8 cellular contexts compared by ENCODE assay signal in the genomic region with DNA sequence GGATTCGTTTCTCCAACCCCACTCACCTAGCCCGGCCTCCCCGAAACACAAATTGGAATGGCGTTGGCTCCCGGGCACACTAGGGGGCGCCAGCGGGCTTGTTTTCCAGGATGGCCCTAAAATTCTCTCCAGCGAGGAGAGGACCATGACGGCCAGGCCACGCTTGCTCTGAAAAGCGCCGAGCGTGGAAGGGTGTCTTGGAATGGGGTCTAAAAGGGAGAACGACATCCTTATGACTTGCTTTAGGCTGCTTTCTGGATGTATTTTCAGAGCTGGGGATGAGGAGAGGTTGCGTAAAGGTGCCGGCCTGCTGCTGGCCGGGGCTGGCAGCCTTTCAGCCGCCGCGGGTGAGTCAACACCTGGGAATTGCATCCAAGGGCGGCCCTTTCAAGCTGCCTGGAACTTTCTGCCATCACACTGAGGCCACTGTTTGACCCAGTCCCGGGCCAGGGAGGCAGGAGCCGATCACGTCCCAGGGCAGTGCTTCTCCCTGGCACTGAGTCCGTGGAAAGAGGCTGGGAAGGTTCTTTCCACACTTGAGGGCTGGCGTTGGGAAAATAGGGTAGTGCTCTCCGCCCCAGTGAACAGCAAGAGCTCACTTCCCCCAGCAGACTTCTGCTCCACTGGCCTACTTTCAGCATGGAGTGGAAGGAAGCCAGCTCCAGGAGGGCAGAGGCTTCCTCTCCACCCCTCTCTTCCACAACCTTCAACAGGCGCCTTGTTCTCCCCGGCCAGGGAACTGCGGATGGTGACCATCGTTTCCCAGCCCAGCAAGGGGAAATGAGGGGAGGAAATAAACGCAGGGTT.
DNase-seq lines count a peak whose midpoint lies in the region; ATAC-seq, FAIRE-seq and TF ChIP-seq lines count a peak whose summit lies in the region.

No MANE protein-coding gene starts in this region.

- H2AFZ ChIP-seq in HepG2 (ENCODE audit: low read length), result peak overlapping the region; percentile 70

- no peaks in the 10 kb centered on the region for H3K9me3 Mint-ChIP-seq in dendritic cell treated with granulocyte-macrophage colony-stimulating factor and Interleukin-4, amounts not matched to agents 40 ng/mL and 50 ng/mL, for 4 days

- FAIRE-seq in HepG2 (lab: Jason Lieb, UNC), result peak; percentile 72

- POLR2A ChIA-PET in HepG2 (lab: Yijun Ruan, JAX), result interaction anchor here (0.6 to 1.7 kb wide), 13 partner anchors 9 to 873 kb away, joined by 3 to 9 read pairs (median 4); no protein-coding TSS in a partner anchor

- no peaks in the 10 kb centered on the region for H4K20me1 ChIP-seq in HepG2 (ENCODE audit: insufficient read depth, low read length)

- TF ChIP-seq CTCF in 22Rv1 (IDR thresholded peaks at IDR 0.05) (peak; percentile 94), HepG2 (CRISPR knock-in tag; IDR thresholded peaks at IDR 0.05) (peak; percentile 96)

- H3K27me3 Mint-ChIP-seq in dendritic cell treated with granulocyte-macrophage colony-stimulating factor and Interleukin-4, amounts not matched to agents 40 ng/mL and 50 ng/mL, for 4 days, result peaks cover 32% of the 10 kb centered on the region

- peaks cover 20% of the 10 kb centered on the region for H3K4me1 Mint-ChIP-seq in dendritic cell treated with granulocyte-macrophage colony-stimulating factor and Interleukin-4, amounts not matched to agents 40 ng/mL and 50 ng/mL, for 4 days (ENCODE audit: low read depth)

- peak overlapping the region; percentile 99 for H3K9ac ChIP-seq in HepG2 (ENCODE audit: insufficient read depth, low read depth, low read length)

- CTCF ChIA-PET in HepG2 (lab: Yijun Ruan, JAX; ENCODE audit: low intra/inter-chr PET ratio, low total read pairs), result interaction anchor here (1.0 to 1.4 kb wide), 4 partner anchors 14 to 875 kb away, joined by 3 to 7 read pairs (median 4); no protein-coding TSS in a partner anchor

- intact Hi-C loops in dendritic cell treated with granulocyte-macrophage colony-stimulating factor and Interleukin-4, amounts not matched to agents 40 ng/mL and 50 ng/mL, for 4 days (cut with micrococcal nuclease), result loop anchor here (5.0 to 10.0 kb wide), 4 partner anchors 134 to 877 kb away; no protein-coding TSS in a partner anchor
- intact Hi-C loops in HepG2 (cut with micrococcal nuclease; ENCODE audit: unreplicated experiment), result loop anchor here (1.0 to 5.0 kb wide), 8 partner anchors 96 to 875 kb away; no protein-coding TSS in a partner anchor

- no peaks in the 10 kb centered on the region for H3K27me3 ChIP-seq in HepG2 (ENCODE audit: control insufficient read depth in 1 of 2, insufficient read depth in 2 of 2, low read length in 2 of 2)

- H3K27ac ChIP-seq in 22Rv1, result peak overlapping the region; percentile 86
- H3K27ac ChIP-seq in HepG2 (ENCODE audit: extremely low read length, insufficient read depth, low read length), result peak overlapping the region; percentile 100

- peak; percentile 59 for ATAC-seq in GM18519 (IDR thresholded peaks at IDR 0.05; ENCODE audit: low FRiP score, unreplicated experiment)
- peak; percentile 80 for ATAC-seq in HG03342 (IDR thresholded peaks at IDR 0.05; ENCODE audit: unreplicated experiment)
- peak; percentile 96 for ATAC-seq in HepG2

- DNase-seq in NCI-H524 (lab: John Stamatoyannopoulos, UW) (peak; percentile 92 to 93), HepG2 (ENCODE audit: low spot score) (peak; percentile 93)
- peak; percentile 79 to 83 for DNase-seq in activated CD4-positive, alpha-beta T cell treated with anti-CD3 and anti-CD28 coated beads, Interleukin-2, amount 50 U/mL, for 24 hours (ENCODE audit: low read depth in 1 of 2, low spot score in 1 of 2)
- peak; percentile 88 for DNase-seq in stimulated activated CD4-positive, alpha-beta T cell treated with anti-CD3 and anti-CD28 coated beads, Interleukin-2, amount 100 ng/mL, for 48 hours

- peak overlapping the region; percentile 100 for H3K4me2 ChIP-seq in HepG2 (ENCODE audit: low read depth, low read length)

- 1% methylated on average over 13 of the region's 32 CpGs for WGBS in HepG2 (ENCODE audit: low lambda C conversion rate)

- peak overlapping the region; percentile 76 for H3K27ac Mint-ChIP-seq in dendritic cell treated with granulocyte-macrophage colony-stimulating factor and Interleukin-4, amounts not matched to agents 40 ng/mL and 50 ng/mL, for 4 days

- BruUV-seq in HepG2 (replicated peaks; lab: Mats Ljungman, UMichigan), result TSS peak; percentile 90

- in situ Hi-C loops in HepG2 (cut with HindIII; ENCODE audit: extremely low pct_ligation_motif_present, low pct_unique_long_range_greater_than_20kb), result loop anchor here (5.0 to 25.0 kb wide), 3 partner anchors 377 to 872 kb away; a partner anchor contains a TSS

- no peaks in the 10 kb centered on the region for H3K36me3 ChIP-seq in HepG2 (replicated peaks in 1 of 2; ENCODE audit: control insufficient read depth in 1 of 2, insufficient read depth in 2 of 2, low read length in 2 of 2)

- TF ChIP-seq EP300 in HepG2 (IDR thresholded peaks at IDR 0.05; ENCODE audit: low read depth in 2 of 2, low read length in 2 of 2), result peak; percentile 86 to 87; a peak in 3 of 4 replicates
- TF ChIP-seq EP300 in HepG2 (CRISPR knock-in tag; IDR thresholded peaks at IDR 0.05; ENCODE audit: borderline replicate concordance), result peak; percentile 94

- no peaks in the 10 kb centered on the region for H3K36me3 Mint-ChIP-seq in dendritic cell treated with granulocyte-macrophage colony-stimulating factor and Interleukin-4, amounts not matched to agents 40 ng/mL and 50 ng/mL, for 4 days (ENCODE audit: low read depth)

- TF ChIP-seq POLR2A in HepG2 (IDR thresholded peaks at IDR 0.05; ENCODE audit: insufficient read depth in 1 of 2, low read depth in 2 of 2, low read length in 2 of 2), result peak; percentile 58 to 94

- peak; percentile 89 for TF ChIP-seq RAD21 in HepG2 (CRISPR knock-in tag; IDR thresholded peaks at IDR 0.05)

- H3K4me3 Mint-ChIP-seq in dendritic cell treated with granulocyte-macrophage colony-stimulating factor and Interleukin-4, amounts not matched to agents 40 ng/mL and 50 ng/mL, for 4 days, result peak overlapping the region; percentile 78

- H3K9me3 ChIP-seq in HepG2 (ENCODE audit: low read length), result peaks cover 12% of the 10 kb centered on the region

- peak overlapping the region; percentile 51 to 76 (median 54) for H3K4me3 ChIP-seq in HepG2 (replicated peaks in 1 of 3; ENCODE audit: insufficient read depth in 1 of 3, low read depth in 2 of 3, low read length in 3 of 3)

- H3K79me2 ChIP-seq in HepG2 (ENCODE audit: insufficient read depth, low read length), result no peaks in the 10 kb centered on the region

- H3K4me1 ChIP-seq in HepG2 (ENCODE audit: insufficient read depth, low read length), result peaks cover 28% of the 10 kb centered on the region

TF ChIP-seq in HepG2, 621 proteins besides CTCF, POLR2A, EP300 and RAD21 (continues in another document):
- TF ChIP-seq, protein P1, sequence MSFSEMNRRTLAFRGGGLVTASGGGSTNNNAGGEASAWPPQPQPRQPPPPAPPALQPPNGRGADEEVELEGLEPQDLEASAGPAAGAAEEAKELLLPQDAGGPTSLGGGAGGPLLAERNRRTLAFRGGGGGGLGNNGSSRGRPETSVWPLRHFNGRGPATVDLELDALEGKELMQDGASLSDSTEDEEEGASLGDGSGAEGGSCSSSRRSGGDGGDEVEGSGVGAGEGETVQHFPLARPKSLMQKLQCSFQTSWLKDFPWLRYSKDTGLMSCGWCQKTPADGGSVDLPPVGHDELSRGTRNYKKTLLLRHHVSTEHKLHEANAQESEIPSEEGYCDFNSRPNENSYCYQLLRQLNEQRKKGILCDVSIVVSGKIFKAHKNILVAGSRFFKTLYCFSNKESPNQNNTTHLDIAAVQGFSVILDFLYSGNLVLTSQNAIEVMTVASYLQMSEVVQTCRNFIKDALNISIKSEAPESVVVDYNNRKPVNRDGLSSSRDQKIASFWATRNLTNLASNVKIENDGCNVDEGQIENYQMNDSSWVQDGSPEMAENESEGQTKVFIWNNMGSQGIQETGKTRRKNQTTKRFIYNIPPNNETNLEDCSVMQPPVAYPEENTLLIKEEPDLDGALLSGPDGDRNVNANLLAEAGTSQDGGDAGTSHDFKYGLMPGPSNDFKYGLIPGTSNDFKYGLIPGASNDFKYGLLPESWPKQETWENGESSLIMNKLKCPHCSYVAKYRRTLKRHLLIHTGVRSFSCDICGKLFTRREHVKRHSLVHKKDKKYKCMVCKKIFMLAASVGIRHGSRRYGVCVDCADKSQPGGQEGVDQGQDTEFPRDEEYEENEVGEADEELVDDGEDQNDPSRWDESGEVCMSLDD (CRISPR knock-in tag; IDR thresholded peaks at IDR 0.05; ENCODE audit: borderline replicate concordance), result no peak
- TF ChIP-seq ZNF562 (CRISPR knock-in tag; IDR thresholded peaks at IDR 0.05; ENCODE audit: borderline replicate concordance) (no peak), ZNF572 (CRISPR knock-in tag; IDR thresholded peaks at IDR 0.05) (0 out of 2 replicates have a peak, but pooled peaks have one; percentile 28), HOXA3 (CRISPR knock-in tag; IDR thresholded peaks at IDR 0.05) (peak; percentile 61; the same call in 1 of the 2 replicates), ZNF629 (CRISPR knock-in tag; conservative IDR thresholded peaks at IDR 0.05) (no peak), KMT2B (CRISPR knock-in tag; IDR thresholded peaks at IDR 0.05) (peak; percentile 29), ZNF292 (CRISPR knock-in tag; IDR thresholded peaks at IDR 0.05; ENCODE audit: borderline replicate concordance, low read depth) (peak; percentile 91), MIXL1 (CRISPR knock-in tag; IDR thresholded peaks at IDR 0.05) (no peak; the same call in 1 of the 2 replicates)
- TF ChIP-seq, protein P2, sequence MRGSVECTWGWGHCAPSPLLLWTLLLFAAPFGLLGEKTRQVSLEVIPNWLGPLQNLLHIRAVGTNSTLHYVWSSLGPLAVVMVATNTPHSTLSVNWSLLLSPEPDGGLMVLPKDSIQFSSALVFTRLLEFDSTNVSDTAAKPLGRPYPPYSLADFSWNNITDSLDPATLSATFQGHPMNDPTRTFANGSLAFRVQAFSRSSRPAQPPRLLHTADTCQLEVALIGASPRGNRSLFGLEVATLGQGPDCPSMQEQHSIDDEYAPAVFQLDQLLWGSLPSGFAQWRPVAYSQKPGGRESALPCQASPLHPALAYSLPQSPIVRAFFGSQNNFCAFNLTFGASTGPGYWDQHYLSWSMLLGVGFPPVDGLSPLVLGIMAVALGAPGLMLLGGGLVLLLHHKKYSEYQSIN (CRISPR knock-in tag; IDR thresholded peaks at IDR 0.05; ENCODE audit: borderline replicate concordance), result no peak

Comparison
In these comparisons a context has a peak if more than half of its experiments do, and no peak if none do; other contexts are left out.
1. Peak in every context shown above with its lines: DNase-seq, ATAC-seq, H3K4me3 ChIP-seq and H3K27ac ChIP-seq.